Comparison of ENCODE assay signal across 18 cellular contexts in genomic region chr10:14667748-14668147, GRCh38.
DNase-seq lines count a peak whose midpoint lies in the region; ATAC-seq, FAIRE-seq and TF ChIP-seq lines count a peak whose summit lies in the region.
"Had no signal": no experiment of that assay in that cellular context is flagged by ENCODE, and none has a peak within 500 bp of the region (broad histone marks: within the 10 kb centered on the region; RNA-seq: fewer than 3 reads in every experiment).

No MANE protein-coding gene starts in this region.

- H3K4me1 Mint-ChIP-seq in stimulated activated effector memory CD8-positive, alpha-beta T cell treated with anti-CD3 and anti-CD28 coated beads, Interleukin-12 subunit alpha, Interleukin-12 subunit beta, amount 100 ng/mL, for 72 hours = peaks cover 48% of the 10 kb centered on the region
- H3K4me1 Mint-ChIP-seq: GM23338 had no signal

- no peak for FAIRE-seq in HTR-8/SVneo (lab: Jason Lieb, UNC)
- FAIRE-seq: A549, GM12892, GM18507, H54 had no signal

- peak; percentile 19 for ATAC-seq in stimulated activated effector memory CD8-positive, alpha-beta T cell treated with anti-CD3 and anti-CD28 coated beads, Interleukin-12 subunit alpha, Interleukin-12 subunit beta, amount 100 ng/mL, for 72 hours
- ATAC-seq: A549, GM23338 had no signal

- H3K27ac ChIP-seq in VCaP = peak overlapping the region; percentile 77
- H3K27ac ChIP-seq: C4-2B had no signal

- peaks cover 11% of the 10 kb centered on the region for H3K9me3 Mint-ChIP-seq in stimulated activated effector memory CD8-positive, alpha-beta T cell treated with anti-CD3 and anti-CD28 coated beads, Interleukin-12 subunit alpha, Interleukin-12 subunit beta, amount 100 ng/mL, for 72 hours

- peak; percentile 31 for DNase-seq in stimulated activated CD4-positive, alpha-beta T cell treated with anti-CD3 and anti-CD28 coated beads, Interleukin-1b, Interleukin-23, amount 100 ng/mL, for 48 hours
- no peak for DNase-seq in stimulated activated CD4-positive, alpha-beta T cell treated with anti-CD3 and anti-CD28 coated beads, Interleukin-4, amount 100 ng/mL, for 4 hours
- no peak for DNase-seq in stimulated activated effector memory CD8-positive, alpha-beta T cell treated with anti-CD3 and anti-CD28 coated beads, Interleukin-12 subunit alpha, Interleukin-12 subunit beta, amount 100 ng/mL, for 72 hours (ENCODE audit: low spot score in 2 of 2)
- DNase-seq in HTR-8/SVneo (ENCODE audit: insufficient read length, low spot score) = no peak
- no peak for DNase-seq in NCI-H748 (lab: John Stamatoyannopoulos, UW; ENCODE audit: unreplicated experiment)
- DNase-seq: AML-193; CD4-positive, alpha-beta memory T cell; DMS153; DMS79; GDM1; HCEC 1CT had no signal

- H3K27ac Mint-ChIP-seq in stimulated activated effector memory CD8-positive, alpha-beta T cell treated with anti-CD3 and anti-CD28 coated beads, Interleukin-12 subunit alpha, Interleukin-12 subunit beta, amount 100 ng/mL, for 72 hours = no peak overlapping the region
- H3K27ac Mint-ChIP-seq: CD4-positive, alpha-beta memory T cell; GM23338 had no signal

- H3K36me3 Mint-ChIP-seq in stimulated activated effector memory CD8-positive, alpha-beta T cell treated with anti-CD3 and anti-CD28 coated beads, Interleukin-12 subunit alpha, Interleukin-12 subunit beta, amount 100 ng/mL, for 72 hours = peaks cover 6% of the 10 kb centered on the region
- H3K36me3 Mint-ChIP-seq: CD4-positive, alpha-beta memory T cell had no signal

- TF ChIP-seq CTCF in VCaP (conservative IDR thresholded peaks at IDR 0.05) = no peak

- no peak overlapping the region for H3K4me3 Mint-ChIP-seq in stimulated activated effector memory CD8-positive, alpha-beta T cell treated with anti-CD3 and anti-CD28 coated beads, Interleukin-12 subunit alpha, Interleukin-12 subunit beta, amount 100 ng/mL, for 72 hours
- H3K4me3 Mint-ChIP-seq: CD4-positive, alpha-beta memory T cell; GM23338 had no signal
